8 cellular contexts compared by ENCODE assay signal in the genomic region with DNA sequence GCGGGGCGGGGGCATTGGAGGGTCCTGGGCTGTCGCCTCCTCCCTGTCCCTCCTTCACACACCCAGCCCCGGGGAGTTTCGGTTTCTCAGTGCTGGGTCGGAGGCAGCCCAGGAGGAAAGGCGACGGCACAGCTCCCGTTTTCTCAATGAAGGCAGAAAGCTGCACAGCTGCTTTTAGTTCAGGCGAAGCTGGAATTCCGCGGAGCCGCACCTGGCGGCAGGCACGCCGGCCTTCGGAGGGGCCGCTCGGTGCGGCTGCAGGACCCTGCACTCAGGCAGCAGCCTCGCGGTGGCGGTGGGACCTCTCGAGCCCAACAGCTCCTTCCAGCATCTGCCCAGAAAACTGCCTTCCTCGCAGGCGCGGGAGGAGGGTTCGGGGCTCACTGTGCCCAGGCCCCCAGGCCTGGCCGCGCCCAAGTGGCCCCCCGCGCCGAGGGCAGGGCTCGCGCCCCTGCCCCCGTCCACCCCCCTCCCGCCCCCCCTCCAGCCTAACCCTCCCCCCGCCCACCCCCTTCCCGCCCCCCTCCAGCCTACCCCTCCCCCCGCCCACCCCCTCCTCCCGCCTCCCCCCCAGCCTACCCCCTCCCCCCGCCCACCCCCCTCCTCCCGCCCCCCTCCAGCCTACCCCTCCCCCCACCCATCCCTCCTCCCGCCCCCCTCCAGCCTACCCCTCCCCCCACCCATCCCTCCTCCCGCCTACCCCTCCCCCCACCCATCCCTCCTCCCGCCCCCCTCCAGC. TPM values are rescaled to one million over a fixed set of nuclear protein-coding genes. Genes with fewer than 3 reads are reported as not detected.
DNase-seq lines count a peak whose midpoint lies in the region; ATAC-seq and TF ChIP-seq lines count a peak whose summit lies in the region.

No MANE protein-coding gene starts in this region.

- intact Hi-C loops in body of pancreas (cut with DNase I), result no loop called here

- 3% methylated on average over 23 to 32 of the region's 46 CpGs for WGBS in body of pancreas, 2 donors
- WGBS in lung, 2 donors, result 2% methylated on average over 27 to 37 of the region's 46 CpGs

- peak in 4 of 7 experiments; percentile 9 to 24 (median 21) for TF ChIP-seq CTCF in body of pancreas (IDR thresholded peaks at IDR 0.05)
- no peak for TF ChIP-seq CTCF in lung (IDR thresholded peaks at IDR 0.05; ENCODE audit: control extremely low read depth, extremely low read depth)

- peaks cover 0 to 4% of the 10 kb centered on the region in 2 donors for H3K27me3 ChIP-seq in body of pancreas
- no peaks in the 10 kb centered on the region for H3K27me3 ChIP-seq in lung (ENCODE audit: control insufficient read depth, insufficient read depth)

- H3K4me1 ChIP-seq in body of pancreas, result peaks cover 21% of the 10 kb centered on the region
- peaks cover 4 to 14% of the 10 kb centered on the region in 2 donors for H3K4me1 ChIP-seq in lung (ENCODE audit: control insufficient read depth in 2 of 2, insufficient read depth in 2 of 2, low read length in 2 of 2)

- H3K4me3 ChIP-seq in body of pancreas, result no peak overlapping the region
- H3K4me3 ChIP-seq in lung, result peak overlapping the region; percentile 33

- H3K9me3 ChIP-seq in body of pancreas (no peaks in the 10 kb centered on the region), lung (ENCODE audit: control insufficient read depth in 2 of 2, insufficient read depth in 1 of 2, low read length in 1 of 2) (peaks cover 0 to 2% of the 10 kb centered on the region in 2 donors)

- H3K36me3 ChIP-seq in body of pancreas (replicated peaks in 1 of 2; ENCODE audit: insufficient read depth in 1 of 2, low read depth in 2 of 2) (no peaks in the 10 kb centered on the region), lung (ENCODE audit: control insufficient read depth in 2 of 2, insufficient read depth in 2 of 2, low read length in 2 of 2) (no peaks in the 10 kb centered on the region)

- TF ChIP-seq POLR2A in body of pancreas (IDR thresholded peaks at IDR 0.05), result peak; percentile 30 to 41 (median 37)

- peak; percentile 4 for DNase-seq in stimulated activated CD4-positive, alpha-beta T cell treated with anti-CD3 and anti-CD28 coated beads, Interleukin-1b, Interleukin-23, amount 100 ng/mL, for 48 hours
- DNase-seq in stimulated activated CD4-positive, alpha-beta T cell treated with anti-CD3 and anti-CD28 coated beads, Interleukin-4, amount 100 ng/mL, for 4 hours, result no peak
- DNase-seq in body of pancreas (peak; percentile 17 to 49 (median 34)), lung (ENCODE audit: low spot score) (no peak), NCI-H1092 treated with DMSO at 0.1 percent for 48 hours (lab: John Stamatoyannopoulos, UW) (no peak), amniotic stem cell (lab: John Stamatoyannopoulos, UW) (no peak)

- H3K27ac ChIP-seq in body of pancreas (peak overlapping the region; percentile 28 to 60 (median 52)), lung (ENCODE audit: low read depth in 1 of 2, low read length in 1 of 2) (peak overlapping the region in 1 of 2 donors; percentile 48)

- ATAC-seq in body of pancreas (no peak), lung (ENCODE audit: insufficient read depth, low FRiP score) (no peak), GM18511 (IDR thresholded peaks at IDR 0.05; ENCODE audit: unreplicated experiment) (no peak), HG02840 (IDR thresholded peaks at IDR 0.05; ENCODE audit: low FRiP score, unreplicated experiment) (no peak)

RNA-seq across cellular contexts. Expression of a gene that starts 4.8 kb away (rescaled TPM):
- 10 to 100 TPM in 1 of 2 donors, 1 to 10 TPM in 1; 4.9 to 17.4 TPM for total RNA-seq in body of pancreas
- total RNA-seq in lung, result 10 to 100 TPM in 1 of 2 donors, 1 to 10 TPM in 1; 2.0 to 22.9 TPM
- 10 to 100 TPM in 1 of 2 donors, 1 to 10 TPM in 1; 1.5 to 11.7 TPM for polyA plus RNA-seq in lung

Comparison
In these comparisons a context has a peak if more than half of its experiments do, and no peak if none do; other contexts are left out.
1. DNase-seq: peak in stimulated activated CD4-positive, alpha-beta T cell treated with anti-CD3 and anti-CD28 coated beads, Interleukin-1b, Interleukin-23, amount 100 ng/mL, for 48 hours (single experiment) and body of pancreas (4 of 4); none in stimulated activated CD4-positive, alpha-beta T cell treated with anti-CD3 and anti-CD28 coated beads, Interleukin-4, amount 100 ng/mL, for 4 hours (0 of 2), lung (single experiment), NCI-H1092 treated with DMSO at 0.1 percent for 48 hours (single experiment) and amniotic stem cell (single experiment).